Comparison of ENCODE assay signal across 9 cellular contexts in genomic region chr7:51630933-51631332, GRCh38.
"Had no signal": no experiment of that assay in that cellular context is flagged by ENCODE, and none has a peak within 500 bp of the region (broad histone marks: within the 10 kb centered on the region; RNA-seq: fewer than 3 reads in every experiment).

No MANE protein-coding gene starts in this region.

- H3K27ac ChIP-seq: GM23248, HL-60, KMS-11 had no signal

- H2AFZ ChIP-seq: GM23248 had no signal

- H3K4me3 ChIP-seq: GM23248 had no signal

- H3K27ac Mint-ChIP-seq: IgD-negative memory B cell had no signal

- H3K9ac ChIP-seq: GM23248, KMS-11 had no signal

- FAIRE-seq: H1, H54 had no signal

- H3K4me3 Mint-ChIP-seq: H9, IgD-negative memory B cell had no signal

- H3K4me2 ChIP-seq: KMS-11 had no signal

- DNase-seq: GM23248, H9, HCEC 1CT, KBM-7 had no signal

- H3K27me3 Mint-ChIP-seq: IgD-negative memory B cell had no signal

- H3K4me1 Mint-ChIP-seq: IgD-negative memory B cell had no signal
